In the genomic region with DNA sequence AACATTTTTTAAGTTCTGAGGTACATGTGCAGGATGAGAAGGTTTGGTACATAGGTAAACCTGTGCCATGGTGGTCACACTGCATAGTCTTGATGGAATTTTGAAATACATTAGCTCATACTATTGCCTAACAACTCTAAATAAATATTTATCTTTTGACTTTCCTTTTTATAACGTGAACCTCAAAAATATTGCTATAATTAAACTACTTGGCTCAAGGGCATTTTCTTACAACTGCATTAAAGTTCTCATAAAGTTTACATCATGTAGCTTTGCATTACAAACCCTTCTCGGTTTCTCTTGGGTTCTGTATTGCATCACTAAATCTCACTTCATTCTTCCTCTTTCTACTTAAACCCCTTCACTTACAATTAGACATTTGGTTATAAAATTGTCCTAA, we compare ENCODE assay signal across 1 cellular context.
TF ChIP-seq lines count a peak whose summit lies in the region.

No MANE protein-coding gene starts in this region.

TF ChIP-seq in A549, 52 proteins besides CTCF, POLR2A, EP300 and RAD21 (continued from another document):
- TF ChIP-seq, protein P1, sequence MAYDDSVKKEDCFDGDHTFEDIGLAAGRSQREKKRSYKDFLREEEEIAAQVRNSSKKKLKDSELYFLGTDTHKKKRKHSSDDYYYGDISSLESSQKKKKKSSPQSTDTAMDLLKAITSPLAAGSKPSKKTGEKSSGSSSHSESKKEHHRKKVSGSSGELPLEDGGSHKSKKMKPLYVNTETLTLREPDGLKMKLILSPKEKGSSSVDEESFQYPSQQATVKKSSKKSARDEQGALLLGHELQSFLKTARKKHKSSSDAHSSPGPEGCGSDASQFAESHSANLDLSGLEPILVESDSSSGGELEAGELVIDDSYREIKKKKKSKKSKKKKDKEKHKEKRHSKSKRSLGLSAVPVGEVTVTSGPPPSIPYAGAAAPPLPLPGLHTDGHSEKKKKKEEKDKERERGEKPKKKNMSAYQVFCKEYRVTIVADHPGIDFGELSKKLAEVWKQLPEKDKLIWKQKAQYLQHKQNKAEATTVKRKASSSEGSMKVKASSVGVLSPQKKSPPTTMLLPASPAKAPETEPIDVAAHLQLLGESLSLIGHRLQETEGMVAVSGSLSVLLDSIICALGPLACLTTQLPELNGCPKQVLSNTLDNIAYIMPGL (CRISPR knock-in tag; IDR thresholded peaks at IDR 0.05; ENCODE audit: borderline replicate concordance), result no peak
- TF ChIP-seq CEBPB (IDR thresholded peaks at IDR 0.05), result peak in 1 of 2 experiments; percentile 69; a peak in 1 of 4 replicates
- no peak for TF ChIP-seq MAZ (IDR thresholded peaks at IDR 0.05; ENCODE audit: borderline replicate concordance, low read depth, low read length)
